ENCODE assay signal across 2 cellular contexts in the genomic region with DNA sequence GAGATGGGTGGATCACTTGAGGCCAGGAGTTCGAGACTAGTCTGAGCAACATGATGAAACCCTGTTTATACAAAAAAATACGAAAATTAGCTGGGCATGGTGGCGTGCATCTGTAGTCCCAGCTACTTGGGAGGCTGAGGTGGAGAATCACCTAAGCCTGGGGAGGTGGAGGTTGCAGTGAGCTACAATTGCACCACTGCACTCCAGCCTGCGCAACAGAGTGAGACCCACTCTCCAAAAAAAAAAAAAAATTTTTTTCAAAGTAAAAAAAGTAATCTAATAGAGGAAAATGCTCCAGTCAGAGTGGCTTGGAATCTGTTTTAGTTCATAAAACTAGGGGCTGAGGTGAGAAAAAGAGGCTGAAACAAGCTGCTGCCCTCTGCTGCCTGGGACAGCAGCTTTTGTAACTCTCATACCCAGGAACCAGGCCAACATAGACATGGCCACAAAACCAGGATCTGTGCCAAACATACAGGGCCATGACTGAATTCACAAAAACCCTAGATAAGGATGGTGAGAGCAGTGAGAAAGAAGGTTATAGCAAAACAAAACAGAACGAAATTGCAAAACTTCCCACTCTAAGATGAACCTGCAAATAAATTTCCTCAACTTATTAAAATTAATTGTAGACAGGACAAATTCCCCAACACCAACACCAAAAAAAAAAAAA.
A peak's percentile ranks its signal among the peaks of the same experiment; 100 is the strongest.
TF ChIP-seq lines count a peak whose summit lies in the region.

No MANE protein-coding gene starts in this region.

TF ChIP-seq in GM12878, 131 proteins besides CTCF, POLR2A, EP300 and RAD21:
- TF ChIP-seq KAT2A (conservative IDR thresholded peaks at IDR 0.05; ENCODE audit: control insufficient read depth, low read depth, low read length) (no peak), SMC3 (IDR thresholded peaks at IDR 0.05; ENCODE audit: borderline replicate concordance, low read length) (peak; percentile 15; the same call in 1 of the 2 replicates), POLR2AphosphoS2 (IDR thresholded peaks at IDR 0.05; ENCODE audit: low read depth, low read length) (no peak), SRF (IDR thresholded peaks at IDR 0.05; ENCODE audit: low read depth in 2 of 2, low read length in 2 of 2) (no peak), SUZ12 (IDR thresholded peaks at IDR 0.05; ENCODE audit: unreplicated experiment) (no peak)
- TF ChIP-seq, protein P1, sequence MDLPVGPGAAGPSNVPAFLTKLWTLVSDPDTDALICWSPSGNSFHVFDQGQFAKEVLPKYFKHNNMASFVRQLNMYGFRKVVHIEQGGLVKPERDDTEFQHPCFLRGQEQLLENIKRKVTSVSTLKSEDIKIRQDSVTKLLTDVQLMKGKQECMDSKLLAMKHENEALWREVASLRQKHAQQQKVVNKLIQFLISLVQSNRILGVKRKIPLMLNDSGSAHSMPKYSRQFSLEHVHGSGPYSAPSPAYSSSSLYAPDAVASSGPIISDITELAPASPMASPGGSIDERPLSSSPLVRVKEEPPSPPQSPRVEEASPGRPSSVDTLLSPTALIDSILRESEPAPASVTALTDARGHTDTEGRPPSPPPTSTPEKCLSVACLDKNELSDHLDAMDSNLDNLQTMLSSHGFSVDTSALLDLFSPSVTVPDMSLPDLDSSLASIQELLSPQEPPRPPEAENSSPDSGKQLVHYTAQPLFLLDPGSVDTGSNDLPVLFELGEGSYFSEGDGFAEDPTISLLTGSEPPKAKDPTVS (IDR thresholded peaks at IDR 0.05; ENCODE audit: low read depth, low read length), result no peak
TF ChIP-seq in GM12878: peak in this region for 1.

TF ChIP-seq in HepG2, 621 proteins besides CTCF, POLR2A, EP300 and RAD21:
- 0 out of 2 replicates have a peak, but pooled peaks have one; percentile 46 for TF ChIP-seq ZNF121 (CRISPR knock-in tag; IDR thresholded peaks at IDR 0.05)
- TF ChIP-seq ZNF136 (CRISPR knock-in tag; IDR thresholded peaks at IDR 0.05; ENCODE audit: low read depth), result no peak
- no peak for TF ChIP-seq ZKSCAN8 (CRISPR knock-in tag; IDR thresholded peaks at IDR 0.05; ENCODE audit: borderline replicate concordance)
- TF ChIP-seq STAG1 (CRISPR knock-in tag; IDR thresholded peaks at IDR 0.05), result peak; percentile 46
TF ChIP-seq in HepG2: peak in this region for 2.
